In the genomic region with DNA sequence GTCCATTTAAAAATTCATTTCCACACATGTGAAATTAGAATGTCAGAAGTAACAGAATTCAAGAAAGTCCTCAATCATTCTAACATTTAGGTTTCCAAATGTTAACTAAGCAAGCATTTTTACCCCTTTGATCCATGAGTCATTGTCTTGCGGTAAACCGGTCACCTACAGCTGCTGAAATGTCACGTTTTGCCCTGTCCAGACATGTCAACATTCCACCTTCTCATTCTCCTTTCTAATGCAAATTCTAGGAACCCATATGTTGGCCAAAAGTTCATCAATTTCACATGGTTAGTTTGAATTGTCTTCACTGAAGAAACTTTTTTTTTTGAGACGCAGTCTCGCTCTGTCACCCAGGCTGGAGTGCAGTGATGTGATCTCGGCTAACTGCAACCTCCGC, we compare ENCODE assay signal across 15 cellular contexts.
DNase-seq lines count a peak whose midpoint lies in the region; FAIRE-seq and TF ChIP-seq lines count a peak whose summit lies in the region.
"Had no signal": no experiment of that assay in that cellular context is flagged by ENCODE, and none has a peak within 500 bp of the region (broad histone marks: within the 10 kb centered on the region; RNA-seq: fewer than 3 reads in every experiment).

No MANE protein-coding gene starts in this region.

- no peak overlapping the region for H4K12ac ChIP-seq in trophoblast cell (ENCODE audit: low read depth, low read length)

- peaks cover 37% of the 10 kb centered on the region for H3K36me3 Mint-ChIP-seq in activated naive CD8-positive, alpha-beta T cell treated with anti-CD3 and anti-CD28 coated beads for 36 hours
- H3K36me3 Mint-ChIP-seq: type B pancreatic cell had no signal

- no peak overlapping the region for H3K23ac ChIP-seq in trophoblast cell (ENCODE audit: low read length)

- no peak overlapping the region for H3K4ac ChIP-seq in trophoblast cell (ENCODE audit: low read depth, low read length)

- H3K36me3 ChIP-seq in trophoblast cell (ENCODE audit: control insufficient read depth in 1 of 2, insufficient read depth in 2 of 2, low read length in 2 of 2) (no peaks in the 10 kb centered on the region), tibial artery (no peaks in the 10 kb centered on the region)
- H3K36me3 ChIP-seq: WERI-Rb-1 had no signal

- FAIRE-seq in frontal cortex (lab: Jason Lieb, UNC), result no peak
- FAIRE-seq: HTR-8/SVneo had no signal

- no peak for TF ChIP-seq CTCF in tibial artery (IDR thresholded peaks at IDR 0.05)

- H2BK12ac ChIP-seq in trophoblast cell (ENCODE audit: low read length), result no peak overlapping the region

- intact Hi-C loops in tibial artery (cut with DNase I; ENCODE audit: low total_unique reads), result no loop called here

- H3K4me2 ChIP-seq in trophoblast cell (ENCODE audit: low read length), result no peak overlapping the region

- peaks cover 13% of the 10 kb centered on the region for H3K9me3 Mint-ChIP-seq in activated naive CD8-positive, alpha-beta T cell treated with anti-CD3 and anti-CD28 coated beads for 36 hours
- H3K9me3 Mint-ChIP-seq: type B pancreatic cell had no signal

- H2BK5ac ChIP-seq in trophoblast cell (ENCODE audit: low read depth, low read length, poor library complexity), result no peak overlapping the region

- no peak overlapping the region for H3K18ac ChIP-seq in trophoblast cell (ENCODE audit: low read length)

- no peak overlapping the region for H2AK5ac ChIP-seq in trophoblast cell (ENCODE audit: low read length)

- H3K27me3 ChIP-seq in trophoblast cell (ENCODE audit: insufficient read depth, low read length) (no peaks in the 10 kb centered on the region), tibial artery (no peaks in the 10 kb centered on the region)

- no peaks in the 10 kb centered on the region for H3K79me2 ChIP-seq in trophoblast cell (ENCODE audit: control insufficient read depth, insufficient read depth, low read length, poor library complexity)

- H3K4me1 Mint-ChIP-seq in activated naive CD8-positive, alpha-beta T cell treated with anti-CD3 and anti-CD28 coated beads for 36 hours, result peaks cover 73% of the 10 kb centered on the region

- no peaks in the 10 kb centered on the region for H3K27me3 Mint-ChIP-seq in activated naive CD8-positive, alpha-beta T cell treated with anti-CD3 and anti-CD28 coated beads for 36 hours
- H3K27me3 Mint-ChIP-seq: type B pancreatic cell had no signal

- no peak overlapping the region for H3K27ac ChIP-seq in trophoblast cell (ENCODE audit: low read depth, low read length)
- no peak overlapping the region for H3K27ac ChIP-seq in tibial artery
- H3K27ac ChIP-seq: GM23248, WERI-Rb-1 had no signal

- H2AFZ ChIP-seq in trophoblast cell (ENCODE audit: insufficient read depth, low read length, poor library complexity), result no peak overlapping the region
- H2AFZ ChIP-seq: GM23248 had no signal

- no peak overlapping the region for H4K91ac ChIP-seq in trophoblast cell (ENCODE audit: low read depth, low read length)

- no peaks in the 10 kb centered on the region for H3K79me1 ChIP-seq in trophoblast cell (ENCODE audit: low read length)

- H4K8ac ChIP-seq in trophoblast cell (ENCODE audit: low read depth, low read length), result no peak overlapping the region

- H3K4me3 Mint-ChIP-seq in activated naive CD8-positive, alpha-beta T cell treated with anti-CD3 and anti-CD28 coated beads for 36 hours, result peak overlapping the region; percentile 42
- H3K4me3 Mint-ChIP-seq: type B pancreatic cell had no signal

- H3K14ac ChIP-seq in trophoblast cell (ENCODE audit: low read length), result no peak overlapping the region

- H3K4me3 ChIP-seq in trophoblast cell (ENCODE audit: low read depth, low read length) (no peak overlapping the region), tibial artery (no peak overlapping the region)
- H3K4me3 ChIP-seq: GM23248 had no signal

- H3K9me3 ChIP-seq in trophoblast cell (ENCODE audit: insufficient read depth, low read depth, low read length) (no peaks in the 10 kb centered on the region), tibial artery (no peaks in the 10 kb centered on the region)

- H3K4me1 ChIP-seq in trophoblast cell (ENCODE audit: control insufficient read depth in 1 of 2, insufficient read depth in 2 of 2, low read length in 2 of 2) (peaks cover 0 to 3% of the 10 kb centered on the region in 2 experiments), tibial artery (no peaks in the 10 kb centered on the region)

- H3K27ac Mint-ChIP-seq in activated naive CD8-positive, alpha-beta T cell treated with anti-CD3 and anti-CD28 coated beads for 36 hours, result peak overlapping the region; percentile 81
- H3K27ac Mint-ChIP-seq: type B pancreatic cell had no signal

- WGBS in trophoblast cell (ENCODE audit: extremely low coverage, insufficient coverage, insufficient read length), result no CpG with 5 or more reads among the region's 7 CpGs

- H2BK120ac ChIP-seq in trophoblast cell (ENCODE audit: insufficient read depth, low read length, poor library complexity), result no peak overlapping the region

- DNase-seq in activated naive CD4-positive, alpha-beta T cell treated with Interleukin-2 at 50 U/mL for 16 hours, result peak; percentile 33
- DNase-seq in activated naive CD4-positive, alpha-beta T cell (lab: John Stamatoyannopoulos, UW), result no peak
- DNase-seq in HPDE6-E6E7 (ENCODE audit: extremely low spot score), result peak; percentile 75
- peak; percentile 46 for DNase-seq in activated naive CD8-positive, alpha-beta T cell treated with anti-CD3 and anti-CD28 coated beads for 36 hours
- DNase-seq in trophoblast cell, result peak; percentile 21 to 70
- DNase-seq in DMS79 (lab: John Stamatoyannopoulos, UW), result no peak
- DNase-seq in tibial artery, result no peak
- no peak for DNase-seq in frontal cortex (ENCODE audit: low spot score in 2 of 2)
- DNase-seq: GM23248, left ventricle myocardium superior, NCI-H2029 treated with DMSO at 0.1 percent for 48 hours, NCI-H524 treated with DMSO at 0.1 percent for 48 hours, WERI-Rb-1 had no signal

- H3K9ac ChIP-seq in trophoblast cell (ENCODE audit: low read length), result no peak overlapping the region
- H3K9ac ChIP-seq: GM23248 had no signal

Comparison
In these comparisons a context has a peak if more than half of its experiments do, and no peak if none do; other contexts are left out.
1. DNase-seq: peak in activated naive CD4-positive, alpha-beta T cell treated with Interleukin-2 at 50 U/mL for 16 hours (single experiment), HPDE6-E6E7 (single experiment), activated naive CD8-positive, alpha-beta T cell treated with anti-CD3 and anti-CD28 coated beads for 36 hours (single experiment) and trophoblast cell (2 of 2); none in activated naive CD4-positive, alpha-beta T cell (0 of 4), DMS79 (single experiment), tibial artery (0 of 2) and frontal cortex (0 of 2).